ENCODE assay signal across 8 cellular contexts in genomic region chr6:26223677-26224546, GRCh38.
DNase-seq lines count a peak whose midpoint lies in the region; ATAC-seq, FAIRE-seq and TF ChIP-seq lines count a peak whose summit lies in the region.

No MANE protein-coding gene starts in this region.

- no peaks in the 10 kb centered on the region for H3K4me1 ChIP-seq in pancreas

- DNase-seq in COLO829 (ENCODE audit: low spot score) (peak; percentile 93), HS-27A (ENCODE audit: low read depth) (peak; percentile 74), glutamatergic neuron (peak; percentile 62), pancreas (peak in 1 of 6 donors; percentile 28), NCI-H2196 treated with DMSO at 0.1 percent for 48 hours (lab: John Stamatoyannopoulos, UW; ENCODE audit: unreplicated experiment) (no peak)
- peak in 1 of 2 donors; percentile 47 for DNase-seq in activated naive CD4-positive, alpha-beta T cell treated with anti-CD3 and anti-CD28 coated beads, Interleukin-2, amount 50 U/mL, for 72 hours (ENCODE audit: low spot score in 2 of 2)

- no peak overlapping the region for H3K27ac Mint-ChIP-seq in activated naive CD4-positive, alpha-beta T cell treated with anti-CD3 and anti-CD28 coated beads, Interleukin-2, amount 50 U/mL, for 72 hours
- no peak overlapping the region for H3K27ac Mint-ChIP-seq in glutamatergic neuron (ENCODE audit: unreplicated experiment)

- FAIRE-seq in pancreas (lab: Jason Lieb, UNC): peak; percentile 97

- H3K27ac ChIP-seq in pancreas: peak overlapping the region; percentile 32 to 81 (median 54)

- TF ChIP-seq CTCF in glutamatergic neuron (IDR thresholded peaks at IDR 0.05; ENCODE audit: partially characterized antibody, unreplicated experiment) (no peak), pancreas (IDR thresholded peaks at IDR 0.05) (no peak)

- no peaks in the 10 kb centered on the region for H3K9me3 ChIP-seq in pancreas

- H3K27me3 Mint-ChIP-seq in glutamatergic neuron (ENCODE audit: unreplicated experiment): no peaks in the 10 kb centered on the region

- H3K4me3 Mint-ChIP-seq in glutamatergic neuron (ENCODE audit: unreplicated experiment): no peak overlapping the region

- no peaks in the 10 kb centered on the region for H3K9me3 Mint-ChIP-seq in activated naive CD4-positive, alpha-beta T cell treated with anti-CD3 and anti-CD28 coated beads, Interleukin-2, amount 50 U/mL, for 72 hours
- peaks cover 1% of the 10 kb centered on the region for H3K9me3 Mint-ChIP-seq in glutamatergic neuron (ENCODE audit: unreplicated experiment)

- H3K4me3 ChIP-seq in pancreas: peak overlapping the region in 2 of 4 donors; percentile 21 to 39

- H3K36me3 Mint-ChIP-seq in activated naive CD4-positive, alpha-beta T cell treated with anti-CD3 and anti-CD28 coated beads, Interleukin-2, amount 50 U/mL, for 72 hours: no peaks in the 10 kb centered on the region
- no peaks in the 10 kb centered on the region for H3K36me3 Mint-ChIP-seq in glutamatergic neuron (ENCODE audit: unreplicated experiment)

- ATAC-seq in GM19463 (IDR thresholded peaks at IDR 0.05; ENCODE audit: unreplicated experiment) (peak; percentile 60), pancreas (peak; percentile 58 to 90 (median 88))
- ATAC-seq in activated naive CD4-positive, alpha-beta T cell treated with anti-CD3 and anti-CD28 coated beads, Interleukin-2, amount 50 U/mL, for 72 hours: peak; percentile 84 to 91

- H3K27me3 ChIP-seq in pancreas: peaks cover 8 to 69% (median 22%) of the 10 kb centered on the region in 4 donors

- intact Hi-C loops in pancreas (cut with DNase I): no loop called here

- peaks cover 3% of the 10 kb centered on the region for H3K4me1 Mint-ChIP-seq in glutamatergic neuron (ENCODE audit: low read depth, unreplicated experiment)

- no peaks in the 10 kb centered on the region for H3K36me3 ChIP-seq in pancreas

- 4 to 5% methylated on average over 26 of the region's 26 CpGs for WGBS in pancreas, 2 donors

TF ChIP-seq in PFSK-1, 5 proteins besides CTCF, POLR2A, EP300 and RAD21:
- peak; percentile 50 for TF ChIP-seq POLR2AphosphoS5 (IDR thresholded peaks at IDR 0.05; ENCODE audit: low read depth, low read length)
- no peak for TF ChIP-seq SIN3A (IDR thresholded peaks at IDR 0.05; ENCODE audit: borderline replicate concordance, insufficient read depth, low read length)
- TF ChIP-seq, protein P1, sequence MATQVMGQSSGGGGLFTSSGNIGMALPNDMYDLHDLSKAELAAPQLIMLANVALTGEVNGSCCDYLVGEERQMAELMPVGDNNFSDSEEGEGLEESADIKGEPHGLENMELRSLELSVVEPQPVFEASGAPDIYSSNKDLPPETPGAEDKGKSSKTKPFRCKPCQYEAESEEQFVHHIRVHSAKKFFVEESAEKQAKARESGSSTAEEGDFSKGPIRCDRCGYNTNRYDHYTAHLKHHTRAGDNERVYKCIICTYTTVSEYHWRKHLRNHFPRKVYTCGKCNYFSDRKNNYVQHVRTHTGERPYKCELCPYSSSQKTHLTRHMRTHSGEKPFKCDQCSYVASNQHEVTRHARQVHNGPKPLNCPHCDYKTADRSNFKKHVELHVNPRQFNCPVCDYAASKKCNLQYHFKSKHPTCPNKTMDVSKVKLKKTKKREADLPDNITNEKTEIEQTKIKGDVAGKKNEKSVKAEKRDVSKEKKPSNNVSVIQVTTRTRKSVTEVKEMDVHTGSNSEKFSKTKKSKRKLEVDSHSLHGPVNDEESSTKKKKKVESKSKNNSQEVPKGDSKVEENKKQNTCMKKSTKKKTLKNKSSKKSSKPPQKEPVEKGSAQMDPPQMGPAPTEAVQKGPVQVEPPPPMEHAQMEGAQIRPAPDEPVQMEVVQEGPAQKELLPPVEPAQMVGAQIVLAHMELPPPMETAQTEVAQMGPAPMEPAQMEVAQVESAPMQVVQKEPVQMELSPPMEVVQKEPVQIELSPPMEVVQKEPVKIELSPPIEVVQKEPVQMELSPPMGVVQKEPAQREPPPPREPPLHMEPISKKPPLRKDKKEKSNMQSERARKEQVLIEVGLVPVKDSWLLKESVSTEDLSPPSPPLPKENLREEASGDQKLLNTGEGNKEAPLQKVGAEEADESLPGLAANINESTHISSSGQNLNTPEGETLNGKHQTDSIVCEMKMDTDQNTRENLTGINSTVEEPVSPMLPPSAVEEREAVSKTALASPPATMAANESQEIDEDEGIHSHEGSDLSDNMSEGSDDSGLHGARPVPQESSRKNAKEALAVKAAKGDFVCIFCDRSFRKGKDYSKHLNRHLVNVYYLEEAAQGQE (IDR thresholded peaks at IDR 0.05; ENCODE audit: insufficient read depth in 1 of 2, low read depth in 2 of 2, low read length in 2 of 2): peak in 1 of 2 experiments; percentile 11; a peak in 1 of 4 replicates
- peak; percentile 86 for TF ChIP-seq TAF1 (IDR thresholded peaks at IDR 0.05; ENCODE audit: borderline replicate concordance, insufficient read depth, low read length)
- no peak for TF ChIP-seq FOXP2 (optimal IDR thresholded peaks at IDR 0.05; ENCODE audit: borderline replicate concordance, extremely low read depth, extremely low read length, insufficient read depth)
